ENCODE assay signal across 13 cellular contexts in genomic region chr11:37504925-37505324, GRCh38.
DNase-seq lines count a peak whose midpoint lies in the region; FAIRE-seq and TF ChIP-seq lines count a peak whose summit lies in the region.
"Had no signal": no experiment of that assay in that cellular context is flagged by ENCODE, and none has a peak within 500 bp of the region (broad histone marks: within the 10 kb centered on the region; RNA-seq: fewer than 3 reads in every experiment).

No MANE protein-coding gene starts in this region.

- H3K4me1 Mint-ChIP-seq in activated naive CD4-positive, alpha-beta T cell treated with anti-CD3 and anti-CD28 coated beads, Interleukin-2, amount 10 ng/mL, durations not matched to agents 7 days and 5 days, result no peaks in the 10 kb centered on the region
- H3K4me1 Mint-ChIP-seq: IgD-negative memory B cell had no signal

- H3K9me3 Mint-ChIP-seq in activated naive CD4-positive, alpha-beta T cell treated with anti-CD3 and anti-CD28 coated beads, Interleukin-2, amount 10 ng/mL, durations not matched to agents 7 days and 5 days, result peaks cover 11% of the 10 kb centered on the region

- H3K9me3 ChIP-seq in small intestine (ENCODE audit: control insufficient read depth, low read depth) (no peaks in the 10 kb centered on the region), ascending aorta (no peaks in the 10 kb centered on the region)

- WGBS in small intestine, 3 donors, result 16 to 37% (median 29%) methylated on average over 3 of the region's 3 CpGs

- H3K27ac Mint-ChIP-seq in activated naive CD4-positive, alpha-beta T cell treated with anti-CD3 and anti-CD28 coated beads, Interleukin-2, amount 10 ng/mL, durations not matched to agents 7 days and 5 days, result no peak overlapping the region
- H3K27ac Mint-ChIP-seq: IgD-negative memory B cell had no signal

- CTCF ChIA-PET in activated naive CD4-positive, alpha-beta T cell treated with anti-CD3 and anti-CD28 coated beads, Interleukin-2, amount 10 ng/mL, durations not matched to agents 7 days and 5 days (lab: Charles Lee), result no interaction called here

- DNase-seq in HS-27A (ENCODE audit: low read depth), result peak; percentile 93
- peak; percentile 19 to 70 for DNase-seq in SW 1271 (lab: John Stamatoyannopoulos, UW)
- DNase-seq in foreskin fibroblast, result peak; percentile 94 to 96
- DNase-seq in small intestine, result peak; percentile 84
- DNase-seq in ascending aorta (ENCODE audit: low spot score in 2 of 2), result no peak
- no peak for DNase-seq in stimulated activated naive CD4-positive, alpha-beta T cell treated with Interleukin-2 at 50 U/mL for 16 hours (lab: John Stamatoyannopoulos, UW)
- no peak for DNase-seq in activated naive CD4-positive, alpha-beta T cell treated with anti-CD3 and anti-CD28 coated beads, Interleukin-2, amount 10 ng/mL, durations not matched to agents 7 days and 5 days
- no peak for DNase-seq in activated gamma-delta T cell (lab: John Stamatoyannopoulos, UW)
- DNase-seq: DMS79 treated with DMSO at 0.1 percent for 48 hours, mucosa of descending colon, NCI-H2081 had no signal

- no peak overlapping the region for H3K4me3 Mint-ChIP-seq in activated naive CD4-positive, alpha-beta T cell treated with anti-CD3 and anti-CD28 coated beads, Interleukin-2, amount 10 ng/mL, durations not matched to agents 7 days and 5 days

- H3K27me3 ChIP-seq in small intestine (ENCODE audit: control insufficient read depth in 2 of 2, insufficient read depth in 2 of 2, low read length in 2 of 2), result no peaks in the 10 kb centered on the region
- no peaks in the 10 kb centered on the region for H3K27me3 ChIP-seq in ascending aorta

- no peak for TF ChIP-seq CTCF in foreskin fibroblast (IDR thresholded peaks at IDR 0.05; ENCODE audit: low read depth, low read length)
- TF ChIP-seq CTCF in ascending aorta (IDR thresholded peaks at IDR 0.05), result no peak

- no peak overlapping the region for H3K27ac ChIP-seq in small intestine (ENCODE audit: low read depth in 1 of 2, low read length in 1 of 2)
- H3K27ac ChIP-seq in ascending aorta, result no peak overlapping the region
- H3K27ac ChIP-seq: skin epidermis had no signal

- no peaks in the 10 kb centered on the region for H3K27me3 Mint-ChIP-seq in activated naive CD4-positive, alpha-beta T cell treated with anti-CD3 and anti-CD28 coated beads, Interleukin-2, amount 10 ng/mL, durations not matched to agents 7 days and 5 days
- H3K27me3 Mint-ChIP-seq: IgD-negative memory B cell had no signal

- no peaks in the 10 kb centered on the region for H3K36me3 Mint-ChIP-seq in activated naive CD4-positive, alpha-beta T cell treated with anti-CD3 and anti-CD28 coated beads, Interleukin-2, amount 10 ng/mL, durations not matched to agents 7 days and 5 days
- H3K36me3 Mint-ChIP-seq: IgD-negative memory B cell had no signal

- intact Hi-C loops in ascending aorta (cut with DNase I), result no loop called here

- no peak for FAIRE-seq in small intestine (lab: Jason Lieb, UNC)

- H3K4me1 ChIP-seq in small intestine (ENCODE audit: control insufficient read depth in 2 of 2, insufficient read depth in 1 of 2, low read depth in 1 of 2, low read length in 1 of 2) (peaks cover 0 to 3% of the 10 kb centered on the region in 2 donors), ascending aorta (no peaks in the 10 kb centered on the region)

- H3K4me3 ChIP-seq in foreskin fibroblast (ENCODE audit: low read depth in 1 of 2, low read length in 2 of 2), result no peak overlapping the region
- H3K4me3 ChIP-seq in small intestine (ENCODE audit: low read depth in 1 of 2, low read length in 2 of 2), result no peak overlapping the region
- H3K4me3 ChIP-seq in ascending aorta, result no peak overlapping the region
- H3K4me3 ChIP-seq: mucosa of descending colon, skin epidermis had no signal

- H3K36me3 ChIP-seq in small intestine (ENCODE audit: control insufficient read depth in 2 of 2, insufficient read depth in 2 of 2, low read length in 2 of 2), result no peaks in the 10 kb centered on the region
- no peaks in the 10 kb centered on the region for H3K36me3 ChIP-seq in ascending aorta

Comparison
In these comparisons a context has a peak if more than half of its experiments do, and no peak if none do; other contexts are left out.
1. DNase-seq: peak in HS-27A (single experiment), SW 1271 (2 of 2), foreskin fibroblast (2 of 2) and small intestine (single experiment); none in ascending aorta (0 of 2), stimulated activated naive CD4-positive, alpha-beta T cell treated with Interleukin-2 at 50 U/mL for 16 hours (single experiment), activated naive CD4-positive, alpha-beta T cell treated with anti-CD3 and anti-CD28 coated beads, Interleukin-2, amount 10 ng/mL, durations not matched to agents 7 days and 5 days (single experiment) and activated gamma-delta T cell (single experiment).